Comparison of ENCODE assay signal across 1 cellular context in genomic region chr1:65476327-65476726, GRCh38.
TF ChIP-seq lines count a peak whose summit lies in the region.

No MANE protein-coding gene starts in this region.

TF ChIP-seq in HepG2, 621 proteins besides CTCF, POLR2A, EP300 and RAD21 (continued from another document and continues in another):
- TF ChIP-seq ZNF18 (CRISPR knock-in tag; IDR thresholded peaks at IDR 0.05; ENCODE audit: insufficient replicate concordance) (no peak), TAF1 (CRISPR knock-in tag; IDR thresholded peaks at IDR 0.05) (no peak), RORA (CRISPR knock-in tag; IDR thresholded peaks at IDR 0.05) (no peak), HIC2 (CRISPR knock-in tag; IDR thresholded peaks at IDR 0.05; ENCODE audit: low read depth) (no peak), ZNF644 (CRISPR knock-in tag; IDR thresholded peaks at IDR 0.05; ENCODE audit: low read depth) (peak; percentile 50; the same call in 1 of the 2 replicates), PBX3 (CRISPR knock-in tag; IDR thresholded peaks at IDR 0.05; ENCODE audit: borderline replicate concordance) (no peak), KMT2A (CRISPR knock-in tag; IDR thresholded peaks at IDR 0.05) (no peak), NFE2L2 (IDR thresholded peaks at IDR 0.05; ENCODE audit: low read length) (no peak), ZNF605 (CRISPR knock-in tag; IDR thresholded peaks at IDR 0.05) (no peak), ARNT2 (CRISPR knock-in tag; IDR thresholded peaks at IDR 0.05; ENCODE audit: low read depth) (no peak), CAMTA2 (CRISPR knock-in tag; IDR thresholded peaks at IDR 0.05; ENCODE audit: borderline replicate concordance) (no peak), MED8 (CRISPR knock-in tag; IDR thresholded peaks at IDR 0.05; ENCODE audit: insufficient replicate concordance) (no peak), ZNF17 (CRISPR knock-in tag; IDR thresholded peaks at IDR 0.05) (no peak), ZGPAT (CRISPR knock-in tag; IDR thresholded peaks at IDR 0.05) (no peak), ZNF24 (IDR thresholded peaks at IDR 0.05) (no peak), SKI (IDR thresholded peaks at IDR 0.05; ENCODE audit: partially characterized antibody) (no peak), FOXJ3 (CRISPR knock-in tag; IDR thresholded peaks at IDR 0.05; ENCODE audit: borderline replicate concordance) (no peak), ATM (IDR thresholded peaks at IDR 0.05; ENCODE audit: borderline replicate concordance) (no peak), PRDM10 (CRISPR knock-in tag; IDR thresholded peaks at IDR 0.05; ENCODE audit: low read depth) (no peak), ZNF343 (CRISPR knock-in tag; IDR thresholded peaks at IDR 0.05) (no peak), KLF12 (CRISPR knock-in tag; IDR thresholded peaks at IDR 0.05; ENCODE audit: borderline replicate concordance) (no peak), ZHX1 (CRISPR knock-in tag; IDR thresholded peaks at IDR 0.05; ENCODE audit: low read depth) (no peak), HOXA7 (CRISPR knock-in tag; IDR thresholded peaks at IDR 0.05) (no peak), GMEB1 (CRISPR knock-in tag; IDR thresholded peaks at IDR 0.05; ENCODE audit: borderline replicate concordance) (no peak), ZNF569 (CRISPR knock-in tag; IDR thresholded peaks at IDR 0.05; ENCODE audit: borderline replicate concordance) (no peak), SMAD3 (CRISPR knock-in tag; IDR thresholded peaks at IDR 0.05) (no peak), NPAS2 (CRISPR knock-in tag; IDR thresholded peaks at IDR 0.05; ENCODE audit: borderline replicate concordance) (no peak), ZNF143 (CRISPR knock-in tag; IDR thresholded peaks at IDR 0.05) (no peak), ZNF282 (IDR thresholded peaks at IDR 0.05; ENCODE audit: partially characterized antibody) (no peak), AGO2 (optimal IDR thresholded peaks at IDR 0.05; ENCODE audit: low read depth, low read length) (no peak), CSRNP1 (CRISPR knock-in tag; IDR thresholded peaks at IDR 0.05) (no peak), ZNF746 (CRISPR knock-in tag; IDR thresholded peaks at IDR 0.05) (no peak), DNMT1 (CRISPR knock-in tag; IDR thresholded peaks at IDR 0.05) (no peak), ZNF704 (CRISPR knock-in tag; IDR thresholded peaks at IDR 0.05; ENCODE audit: borderline replicate concordance) (no peak), FOXO4 (CRISPR knock-in tag; conservative IDR thresholded peaks at IDR 0.05) (no peak), SAP130 (CRISPR knock-in tag; IDR thresholded peaks at IDR 0.05; ENCODE audit: low read depth) (peak; percentile 67), MBD4 (IDR thresholded peaks at IDR 0.05; ENCODE audit: borderline replicate concordance, low read length) (peak; percentile 34; the same call in 1 of the 2 replicates), ZNF225 (CRISPR knock-in tag; IDR thresholded peaks at IDR 0.05) (no peak), CSRNP2 (CRISPR knock-in tag; conservative IDR thresholded peaks at IDR 0.05; ENCODE audit: low read depth) (no peak), CEBPB (IDR thresholded peaks at IDR 0.05; ENCODE audit: borderline replicate concordance, low read depth, low read length) (no peak), ZNF180 (CRISPR knock-in tag; IDR thresholded peaks at IDR 0.05; ENCODE audit: borderline replicate concordance, low read depth) (no peak), ZNF501 (CRISPR knock-in tag; IDR thresholded peaks at IDR 0.05) (no peak), PRMT3 (CRISPR knock-in tag; IDR thresholded peaks at IDR 0.05; ENCODE audit: borderline replicate concordance, low read depth) (no peak), PHF20 (CRISPR knock-in tag; IDR thresholded peaks at IDR 0.05) (no peak)
